ENCODE assay signal across 18 cellular contexts in the genomic region with DNA sequence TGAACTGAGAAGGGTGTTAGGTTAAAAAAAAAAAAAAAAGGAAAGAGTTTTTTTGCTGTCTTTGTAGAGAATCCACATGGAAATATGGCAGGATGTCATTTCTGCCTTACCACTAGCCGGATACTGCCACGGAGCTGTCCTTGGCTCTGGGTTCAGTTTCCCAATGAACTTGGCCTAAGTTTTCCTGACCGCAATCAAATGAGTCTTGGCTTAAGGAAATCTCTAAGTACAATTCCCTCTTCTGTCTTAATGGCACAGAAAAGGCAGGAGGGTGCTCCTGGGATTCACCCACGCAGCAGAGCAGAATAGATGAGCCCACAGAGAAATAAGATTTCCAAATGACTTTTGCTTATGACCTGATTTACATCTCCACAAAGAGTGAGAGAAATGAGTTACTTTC.
DNase-seq lines count a peak whose midpoint lies in the region; ATAC-seq and TF ChIP-seq lines count a peak whose summit lies in the region.
"Had no signal": no experiment of that assay in that cellular context is flagged by ENCODE, and none has a peak within 500 bp of the region (broad histone marks: within the 10 kb centered on the region; RNA-seq: fewer than 3 reads in every experiment).

No MANE protein-coding gene starts in this region.

- H3K27me3 Mint-ChIP-seq in osteocyte (ENCODE audit: unreplicated experiment), result peaks cover 2% of the 10 kb centered on the region

- H3K14ac ChIP-seq in mesenchymal stem cell (ENCODE audit: low read length in 2 of 2), result no peak overlapping the region

- H3K4me1 Mint-ChIP-seq in osteocyte (ENCODE audit: unreplicated experiment), result no peaks in the 10 kb centered on the region
- H3K4me1 Mint-ChIP-seq: CD8-positive, alpha-beta memory T cell; IgD-negative memory B cell had no signal

- H2AK5ac ChIP-seq in mesenchymal stem cell (ENCODE audit: low read length, severe bottlenecking), result no peak overlapping the region

- H3K27me3 ChIP-seq in right atrium auricular region (no peaks in the 10 kb centered on the region), heart right ventricle (no peaks in the 10 kb centered on the region), mesenchymal stem cell (ENCODE audit: control insufficient read depth in 1 of 2, insufficient read depth in 1 of 2, low read length in 2 of 2) (no peaks in the 10 kb centered on the region)
- H3K27me3 ChIP-seq: MG63, SJCRH30 had no signal

- H2AFZ ChIP-seq in mesenchymal stem cell (ENCODE audit: low read depth, low read length), result no peak overlapping the region
- H2AFZ ChIP-seq: PC-9 had no signal

- H2BK12ac ChIP-seq in mesenchymal stem cell (ENCODE audit: low read length in 2 of 2), result no peak overlapping the region

- H3K27ac ChIP-seq in right atrium auricular region (no peak overlapping the region), heart right ventricle (no peak overlapping the region), mesenchymal stem cell (ENCODE audit: low read length, poor library complexity, severe bottlenecking) (no peak overlapping the region)
- H3K27ac ChIP-seq: PC-9, SJCRH30 had no signal

- H2BK5ac ChIP-seq in mesenchymal stem cell (ENCODE audit: low read depth, low read length, poor library complexity, severe bottlenecking), result no peak overlapping the region

- H3K9me3 Mint-ChIP-seq in osteocyte (ENCODE audit: unreplicated experiment), result no peaks in the 10 kb centered on the region
- H3K9me3 Mint-ChIP-seq: IgD-negative memory B cell had no signal

- intact Hi-C loops in Right ventricle myocardium superior (cut with DNase I) (no loop called here), heart right ventricle (cut with DNase I) (loop anchor here in 2 of 10 donors (10.0 kb wide), 2 partner anchors 287 to 307 kb away; partner anchors contain the start of gene VLDLR (in 1 of the 2))

- H3K4me1 ChIP-seq in right atrium auricular region (no peaks in the 10 kb centered on the region), heart right ventricle (peaks cover 0 to 26% (median 7%) of the 10 kb centered on the region in 9 donors), mesenchymal stem cell (ENCODE audit: control insufficient read depth, insufficient read depth, low read depth, low read length) (no peaks in the 10 kb centered on the region)
- H3K4me1 ChIP-seq: SJCRH30 had no signal

- DNase-seq in Right ventricle myocardium superior (peak; percentile 46), right atrium auricular region (ENCODE audit: low spot score) (no peak), heart right ventricle (peak in 1 of 2 donors; percentile 24), osteocyte (ENCODE audit: extremely low spot score, unreplicated experiment) (peak; percentile 2), Kasumi-1 (lab: John Stamatoyannopoulos, UW) (no peak), mesenchymal stem cell (no peak), D341Med (ENCODE audit: low spot score) (no peak)
- DNase-seq: AML-193; C1 segment of cervical spinal cord; Calu3; CD8-positive, alpha-beta memory T cell; MG63; NCI-H1436; PC-9; RPMI8226; SJCRH30 had no signal

- no peak overlapping the region for H2BK15ac ChIP-seq in mesenchymal stem cell (ENCODE audit: low read depth, poor library complexity, severe bottlenecking)

- H2BK120ac ChIP-seq in mesenchymal stem cell (ENCODE audit: low read depth, low read length), result no peak overlapping the region

- ATAC-seq in Right ventricle myocardium superior (ENCODE audit: poor library complexity), result peak; percentile 79
- peak; percentile 58 to 79 (median 70) for ATAC-seq in heart right ventricle
- ATAC-seq in GM19463 (IDR thresholded peaks at IDR 0.05; ENCODE audit: unreplicated experiment), result no peak

- H3K9ac ChIP-seq in mesenchymal stem cell (ENCODE audit: low read length), result no peak overlapping the region

- no peaks in the 10 kb centered on the region for H3K79me1 ChIP-seq in mesenchymal stem cell (replicated peaks; ENCODE audit: low read length, poor library complexity, severe bottlenecking)

- H3K4me2 ChIP-seq in mesenchymal stem cell (ENCODE audit: low read length, poor library complexity, severe bottlenecking), result no peak overlapping the region
- H3K4me2 ChIP-seq: PC-9 had no signal

- H3K9me3 ChIP-seq in right atrium auricular region (no peaks in the 10 kb centered on the region), heart right ventricle (no peaks in the 10 kb centered on the region), mesenchymal stem cell (ENCODE audit: control insufficient read depth, low read length) (no peaks in the 10 kb centered on the region)
- H3K9me3 ChIP-seq: MG63, SJCRH30 had no signal

- no peak overlapping the region for H3K4ac ChIP-seq in mesenchymal stem cell (ENCODE audit: low read depth in 1 of 2, low read length in 2 of 2)

- no peak overlapping the region for H3K4me3 ChIP-seq in right atrium auricular region
- no peak overlapping the region for H3K4me3 ChIP-seq in heart right ventricle
- H3K4me3 ChIP-seq in mesenchymal stem cell (ENCODE audit: insufficient read depth in 1 of 2, low read depth in 1 of 2, low read length in 2 of 2), result no peak overlapping the region
- H3K4me3 ChIP-seq: MG63, PC-9, SJCRH30 had no signal

- H3K27ac Mint-ChIP-seq in osteocyte (ENCODE audit: unreplicated experiment), result no peak overlapping the region
- H3K27ac Mint-ChIP-seq: CD8-positive, alpha-beta memory T cell; IgD-negative memory B cell had no signal

- H3K36me3 ChIP-seq in right atrium auricular region, result no peaks in the 10 kb centered on the region
- H3K36me3 ChIP-seq in heart right ventricle, result no peaks in the 10 kb centered on the region
- no peaks in the 10 kb centered on the region for H3K36me3 ChIP-seq in mesenchymal stem cell (ENCODE audit: control insufficient read depth in 1 of 2, insufficient read depth in 2 of 2, low read depth in 1 of 2, low read length in 2 of 2)
- H3K36me3 ChIP-seq: MG63, SJCRH30 had no signal

- WGBS in heart right ventricle, 2 donors, result 42 to 63% methylated on average over 4 of the region's 4 CpGs
- 90% methylated on average over 4 of the region's 4 CpGs for WGBS in mesenchymal stem cell

- no peak overlapping the region for H3K4me3 Mint-ChIP-seq in osteocyte (ENCODE audit: unreplicated experiment)
- H3K4me3 Mint-ChIP-seq: CD8-positive, alpha-beta memory T cell; IgD-negative memory B cell had no signal

- TF ChIP-seq CTCF in right atrium auricular region (IDR thresholded peaks at IDR 0.05) (no peak), heart right ventricle (IDR thresholded peaks at IDR 0.05) (no peak), osteocyte (IDR thresholded peaks at IDR 0.05) (no peak)

- no peak overlapping the region for H4K91ac ChIP-seq in mesenchymal stem cell (ENCODE audit: low read length)

- no peaks in the 10 kb centered on the region for H3K36me3 Mint-ChIP-seq in osteocyte (ENCODE audit: unreplicated experiment)
- H3K36me3 Mint-ChIP-seq: CD8-positive, alpha-beta memory T cell; IgD-negative memory B cell had no signal

- no peak overlapping the region for H4K8ac ChIP-seq in mesenchymal stem cell (ENCODE audit: low read length)

- no peak overlapping the region for H3K23ac ChIP-seq in mesenchymal stem cell (ENCODE audit: low read length in 2 of 2)

- H3K18ac ChIP-seq in mesenchymal stem cell (ENCODE audit: low read depth in 1 of 2, low read length in 2 of 2), result no peak overlapping the region

Comparison
In these comparisons a context has a peak if more than half of its experiments do, and no peak if none do; other contexts are left out.
1. DNase-seq: peak in Right ventricle myocardium superior (single experiment) and osteocyte (single experiment); none in right atrium auricular region (single experiment), Kasumi-1 (0 of 2), mesenchymal stem cell (single experiment) and D341Med (single experiment).